10 cellular contexts compared by ENCODE assay signal in the genomic region with DNA sequence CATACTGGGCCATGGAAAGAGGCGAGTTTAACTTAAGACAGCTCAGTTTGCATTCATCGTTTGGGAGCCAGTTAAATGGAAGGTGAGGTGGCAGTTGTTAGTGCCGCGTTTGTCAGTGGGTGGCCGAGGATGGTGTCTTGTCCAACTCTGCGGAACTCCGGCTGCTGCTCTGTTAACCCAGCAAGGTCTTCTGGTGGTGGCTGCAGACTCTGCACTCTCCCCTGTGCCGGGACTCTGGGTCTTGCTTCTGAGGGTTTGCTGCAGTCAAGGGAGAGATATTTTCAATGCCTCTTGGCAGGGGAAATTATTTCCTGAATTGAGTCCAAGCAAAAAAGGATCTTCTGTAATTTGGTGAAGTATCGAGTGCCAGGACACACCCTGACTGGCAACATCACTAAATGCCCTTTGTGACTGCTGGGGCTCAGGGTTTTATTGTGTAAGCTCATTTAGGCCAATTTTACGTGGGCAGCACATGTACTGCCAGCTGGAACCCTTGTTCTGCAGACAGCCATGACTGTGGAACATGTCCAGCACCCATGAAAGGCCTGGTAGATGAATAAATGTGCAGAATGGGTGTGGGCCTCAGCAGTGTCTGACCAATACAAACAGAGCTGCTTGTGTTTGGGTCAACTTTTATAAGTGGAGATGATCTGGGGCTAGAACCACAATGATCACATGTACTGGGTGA. TPM values are rescaled to one million over a fixed set of nuclear protein-coding genes. Genes with fewer than 3 reads are reported as not detected.
DNase-seq lines count a peak whose midpoint lies in the region; FAIRE-seq and TF ChIP-seq lines count a peak whose summit lies in the region.
"Had no signal": no experiment of that assay in that cellular context is flagged by ENCODE, and none has a peak within 500 bp of the region (broad histone marks: within the 10 kb centered on the region; RNA-seq: fewer than 3 reads in every experiment).

No MANE protein-coding gene starts in this region.

- no peak overlapping the region for H3K4me3 Mint-ChIP-seq in chondrocyte (ENCODE audit: unreplicated experiment)

- peak overlapping the region; percentile 40 to 63; a peak in 2 of 4 replicates for H3K27ac ChIP-seq in SK-N-SH (ENCODE audit: low read depth in 2 of 2, low read length in 1 of 2)
- peak overlapping the region; percentile 54 to 67 for H3K27ac ChIP-seq in mucosa of rectum (ENCODE audit: low read depth in 2 of 2, low read length in 2 of 2)
- H3K27ac ChIP-seq in thymus (ENCODE audit: low read depth) = peak overlapping the region; percentile 18

- no peaks in the 10 kb centered on the region for H3K36me3 ChIP-seq in SK-N-SH (replicated peaks in 1 of 2; ENCODE audit: control insufficient read depth in 1 of 2, insufficient read depth in 2 of 2, low read length in 1 of 2)
- H3K36me3 ChIP-seq in mucosa of rectum (ENCODE audit: control insufficient read depth in 2 of 2, insufficient read depth in 2 of 2, low read length in 2 of 2) = no peaks in the 10 kb centered on the region
- H3K36me3 ChIP-seq in thymus (ENCODE audit: control insufficient read depth, insufficient read depth) = no peaks in the 10 kb centered on the region

- H3K9me3 ChIP-seq in SK-N-SH (no peaks in the 10 kb centered on the region), mucosa of rectum (ENCODE audit: control insufficient read depth in 2 of 2, low read length in 2 of 2) (no peaks in the 10 kb centered on the region), thymus (ENCODE audit: control insufficient read depth) (no peaks in the 10 kb centered on the region)

- WGBS in SK-N-SH (ENCODE audit: low lambda C conversion rate) = 83% methylated on average over 7 of the region's 10 CpGs
- WGBS in thymus = 92% methylated on average over 10 of the region's 10 CpGs

- H3K9me3 Mint-ChIP-seq in chondrocyte (ENCODE audit: low read depth) = no peaks in the 10 kb centered on the region

- no peak overlapping the region for H3K4me2 ChIP-seq in SK-N-SH

- H3K9me2 ChIP-seq in SK-N-SH = no peaks in the 10 kb centered on the region

- H3K36me3 Mint-ChIP-seq in chondrocyte (ENCODE audit: low read depth) = no peaks in the 10 kb centered on the region

- no peak for TF ChIP-seq POLR2A in GM12891 (IDR thresholded peaks at IDR 0.05; ENCODE audit: low read depth, low read length)

- CTCF ChIA-PET in SK-N-SH (lab: Yijun Ruan, JAX) = interaction anchor here (1.8 kb wide), 1 partner anchor 191 kb away, joined by 5 read pairs; no protein-coding TSS in a partner anchor

- TF ChIP-seq CTCF in SK-N-SH (IDR thresholded peaks at IDR 0.05) = no peak
- TF ChIP-seq CTCF in fibroblast of mammary gland (conservative IDR thresholded peaks at IDR 0.05; ENCODE audit: control insufficient read depth, insufficient read depth, low read depth, low read length) = no peak
- no peak for TF ChIP-seq CTCF in chondrocyte (IDR thresholded peaks at IDR 0.05)

- peaks cover 14% of the 10 kb centered on the region for H3F3A ChIP-seq in SK-N-SH (replicated peaks; ENCODE audit: insufficient read depth)

- H3K27me3 ChIP-seq in SK-N-SH (ENCODE audit: insufficient read depth) (no peaks in the 10 kb centered on the region), mucosa of rectum (ENCODE audit: control insufficient read depth in 2 of 2, insufficient read depth in 2 of 2, low read length in 2 of 2) (peaks cover 0 to 4% of the 10 kb centered on the region in 2 donors), thymus (ENCODE audit: control insufficient read depth, insufficient read depth) (no peaks in the 10 kb centered on the region)

- no peak overlapping the region for H2AFZ ChIP-seq in SK-N-SH (ENCODE audit: low read depth)

- no peak overlapping the region for H3K9ac ChIP-seq in SK-N-SH
- H3K9ac ChIP-seq in mucosa of rectum (ENCODE audit: low read depth in 1 of 2, low read length in 2 of 2) = no peak overlapping the region

- DNase-seq in SK-N-SH (no peak), fibroblast of mammary gland (ENCODE audit: low read depth) (peak; percentile 80), GM12891 (ENCODE audit: insufficient read length, low spot score) (no peak), chondrocyte (ENCODE audit: low spot score) (no peak), NCI-H146 (lab: John Stamatoyannopoulos, UW) (no peak), amniotic stem cell (lab: John Stamatoyannopoulos, UW) (no peak)
- DNase-seq: cerebellar nuclear complex had no signal

- peaks cover 67% of the 10 kb centered on the region for H3K4me1 Mint-ChIP-seq in chondrocyte (ENCODE audit: low read depth)

- H3K27ac Mint-ChIP-seq in chondrocyte (ENCODE audit: unreplicated experiment) = no peak overlapping the region

- H4K20me1 ChIP-seq in SK-N-SH (ENCODE audit: insufficient read depth) = no peaks in the 10 kb centered on the region

- no peaks in the 10 kb centered on the region; a peak in 1 of 4 replicates for H3K4me1 ChIP-seq in SK-N-SH (ENCODE audit: control insufficient read depth in 1 of 2, insufficient read depth in 2 of 2, low read depth in 1 of 2, low read length in 1 of 2)
- H3K4me1 ChIP-seq in mucosa of rectum (ENCODE audit: control insufficient read depth in 2 of 2, insufficient read depth in 2 of 2, low read length in 2 of 2) = peaks cover 14 to 30% of the 10 kb centered on the region in 2 donors
- H3K4me1 ChIP-seq in thymus (ENCODE audit: control insufficient read depth, insufficient read depth, low read length) = no peaks in the 10 kb centered on the region

- no peak for FAIRE-seq in GM12891 (lab: Jason Lieb, UNC)
- FAIRE-seq: H54 had no signal

- no peaks in the 10 kb centered on the region for H3K27me3 Mint-ChIP-seq in chondrocyte (ENCODE audit: low read depth)

- no peaks in the 10 kb centered on the region for H3K79me2 ChIP-seq in SK-N-SH (ENCODE audit: insufficient read depth)

- TF ChIP-seq RAD21 in SK-N-SH (IDR thresholded peaks at IDR 0.05; ENCODE audit: low read length) = no peak

- no peak overlapping the region for H3K4me3 ChIP-seq in SK-N-SH (ENCODE audit: low read depth in 2 of 2, low read length in 1 of 2)
- no peak overlapping the region for H3K4me3 ChIP-seq in fibroblast of mammary gland (ENCODE audit: control insufficient read depth, low read depth, low read length)
- H3K4me3 ChIP-seq in mucosa of rectum (ENCODE audit: low read length in 2 of 2) = no peak overlapping the region
- no peak overlapping the region for H3K4me3 ChIP-seq in thymus (ENCODE audit: low read length)

- POLR2A ChIA-PET in SK-N-SH (lab: Yijun Ruan, JAX) = interaction anchor here (1.5 kb wide), 1 partner anchor 14 kb away, joined by 4 read pairs; no protein-coding TSS in a partner anchor

- no peak for TF ChIP-seq EP300 in SK-N-SH (IDR thresholded peaks at IDR 0.05; ENCODE audit: borderline replicate concordance in 1 of 2, low read depth in 1 of 2, low read length in 1 of 2)

TF ChIP-seq in SK-N-SH, 30 proteins besides CTCF, POLR2A, EP300 and RAD21 (continues in another document):
- TF ChIP-seq EZH2phosphoT487 (IDR thresholded peaks at IDR 0.05; ENCODE audit: borderline replicate concordance, low read depth) (no peak), NRF1 (IDR thresholded peaks at IDR 0.05; ENCODE audit: low read depth, low read length) (no peak)

TF ChIP-seq in GM12891, 5 proteins besides CTCF, POLR2A, EP300 and RAD21:
- TF ChIP-seq PAX5 (IDR thresholded peaks at IDR 0.05; ENCODE audit: insufficient read depth, low read length, severe bottlenecking) (no peak), POU2F2 (IDR thresholded peaks at IDR 0.05; ENCODE audit: low read depth, low read length) (no peak), SPI1 (IDR thresholded peaks at IDR 0.05; ENCODE audit: low read depth, low read length) (no peak), POLR2AphosphoS5 (IDR thresholded peaks at IDR 0.05; ENCODE audit: low read depth, low read length) (no peak), TAF1 (IDR thresholded peaks at IDR 0.05; ENCODE audit: low read depth, low read length) (no peak)
TF ChIP-seq in GM12891: peak in this region for 0.

RNA-seq across cellular contexts. Expression of a gene that starts 58.1 kb away (rescaled TPM):
- polyA plus RNA-seq in SK-N-SH (2012; rRNA removed) (0.16 and 0.49 TPM in 2 replicates), thymus (67.3 TPM)
- polyA plus RNA-seq in SK-N-SH (2012; cell fraction: cytosol; rRNA removed) = 0.31 and 0.36 TPM in 2 replicates
- polyA plus RNA-seq in SK-N-SH (2012; cell fraction: nucleus; rRNA removed) = 0.09 and 0.12 TPM in 2 replicates
- 0.62 TPM for polyA plus RNA-seq in GM12891 (2012; ENCODE audit: low read depth, missing spikeins)
- total RNA-seq in chondrocyte = not detected in 3 replicates

Comparison
In these comparisons a context has a peak if more than half of its experiments do, and no peak if none do; other contexts are left out.
1. RNA of a gene that starts 58.1 kb away (polyA plus RNA-seq): 67.3 TPM in thymus (single experiment); 0.09 to 0.49 TPM in SK-N-SH; every median in the first group is over 10 times any median in the second.
2. Peak in every context shown above with its lines, with median percentiles within 50 percentile points of each other: H3K27ac ChIP-seq.